Comparison of ENCODE assay signal across 16 cellular contexts in genomic region chr2:8489751-8490150, GRCh38.
"Had no signal": no experiment of that assay in that cellular context is flagged by ENCODE, and none has a peak within 500 bp of the region (broad histone marks: within the 10 kb centered on the region; RNA-seq: fewer than 3 reads in every experiment).

No MANE protein-coding gene starts in this region.

- H3K4me3 Mint-ChIP-seq: activated naive CD4-positive, alpha-beta T cell treated with anti-CD3 and anti-CD28 coated beads, Interleukin-2, amount 50 U/mL, for 24 hours; memory B cell; nephron; WTC11 had no signal

- H3K36me3 Mint-ChIP-seq: activated naive CD4-positive, alpha-beta T cell treated with anti-CD3 and anti-CD28 coated beads, Interleukin-2, amount 50 U/mL, for 24 hours; WTC11 had no signal

- H3K36me3 ChIP-seq: brain microvascular endothelial cell, left ventricle myocardium inferior, tibial artery, uterus had no signal

- ATAC-seq: WTC11 had no signal

- H3K27me3 Mint-ChIP-seq: activated naive CD4-positive, alpha-beta T cell treated with anti-CD3 and anti-CD28 coated beads, Interleukin-2, amount 50 U/mL, for 24 hours had no signal

- H3K4me2 ChIP-seq: SK-N-SH had no signal

- H3K9ac ChIP-seq: SK-N-SH had no signal

- H3K4me3 ChIP-seq: left ventricle myocardium inferior, tibial artery, uterus had no signal

- H3K27me3 ChIP-seq: brain microvascular endothelial cell, tibial artery, uterus had no signal

- H3K27ac ChIP-seq: brain microvascular endothelial cell, left ventricle myocardium inferior, tibial artery had no signal

- H3K27ac Mint-ChIP-seq: activated naive CD4-positive, alpha-beta T cell treated with anti-CD3 and anti-CD28 coated beads, Interleukin-2, amount 50 U/mL, for 24 hours; activated T-helper 2 cell treated with anti-CD3 and anti-CD28 coated beads, Interferon-gamma antibody, Interleukin-2, Interleukin-4, amounts not matched to agents 10 μg/mL and 5 μg/mL and 100 μg/mL, durations not matched to agents 14 hours and 24 hours and 36 hours; memory B cell; WTC11 had no signal

- DNase-seq: activated CD4-positive, alpha-beta T cell treated with anti-CD3 and anti-CD28 coated beads, Interleukin-2, amount 50 U/mL, for 4 hours; amygdala; brain microvascular endothelial cell; foreskin melanocyte; head of caudate nucleus; islet precursor cell; left ventricle myocardium inferior; SK-N-SH; stimulated activated CD4-positive, alpha-beta T cell treated with anti-CD3 and anti-CD28 coated beads, Interleukin-4, amount 100 ng/mL, for 4 hours; uterus had no signal

- H3K9me3 ChIP-seq: left ventricle myocardium inferior, SK-N-SH, tibial artery, uterus had no signal

- H3K9me3 Mint-ChIP-seq: activated naive CD4-positive, alpha-beta T cell treated with anti-CD3 and anti-CD28 coated beads, Interleukin-2, amount 50 U/mL, for 24 hours; activated T-helper 2 cell treated with anti-CD3 and anti-CD28 coated beads, Interferon-gamma antibody, Interleukin-2, Interleukin-4, amounts not matched to agents 10 μg/mL and 5 μg/mL and 100 μg/mL, durations not matched to agents 14 hours and 24 hours and 36 hours; memory B cell; nephron; WTC11 had no signal
